In genomic region chr3:182612332-182612731, GRCh38 we compare ENCODE assay signal across 39 cellular contexts.
"Had no signal": no experiment of that assay in that cellular context is flagged by ENCODE, and none has a peak within 500 bp of the region (broad histone marks: within the 10 kb centered on the region; RNA-seq: fewer than 3 reads in every experiment).

No MANE protein-coding gene starts in this region.

- FAIRE-seq: astrocyte, bronchial epithelial cell, colon had no signal

- ATAC-seq: activated naive CD4-positive, alpha-beta T cell treated with anti-CD3 and anti-CD28 coated beads, Interleukin-2, amount 50 U/mL, for 72 hours; activated naive CD8-positive, alpha-beta T cell treated with anti-CD3 and anti-CD28 coated beads, Interleukin-2, amount 50 U/mL, for 24 hours; activated T-cell treated with anti-CD3 and anti-CD28 coated beads, Interleukin-2, amount 50 U/mL, for 4 hours; activated T-cell treated with anti-CD3 and anti-CD28 coated beads, Interleukin-2, amount 50 U/mL, for 72 hours; activated T-helper 17 cell treated with anti-CD3 and anti-CD28 coated beads, Interleukin-2, amount 50 U/mL, for 72 hours; body of pancreas had no signal

- H3K9me3 Mint-ChIP-seq: activated naive CD4-positive, alpha-beta T cell treated with anti-CD3 and anti-CD28 coated beads for 36 hours; activated naive CD4-positive, alpha-beta T cell treated with anti-CD3 and anti-CD28 coated beads, Interleukin-2, amount 10 ng/mL, durations not matched to agents 7 days and 5 days; activated naive CD4-positive, alpha-beta T cell treated with anti-CD3 and anti-CD28 coated beads, Interleukin-2, amount 50 U/mL, for 24 hours; activated naive CD4-positive, alpha-beta T cell treated with anti-CD3 and anti-CD28 coated beads, Interleukin-2, amount 50 U/mL, for 72 hours; activated naive CD8-positive, alpha-beta T cell treated with anti-CD3 and anti-CD28 coated beads for 36 hours; activated naive CD8-positive, alpha-beta T cell treated with anti-CD3 and anti-CD28 coated beads, Interleukin-2, amount 10 ng/mL, durations not matched to agents 7 days and 5 days; activated naive CD8-positive, alpha-beta T cell treated with anti-CD3 and anti-CD28 coated beads, Interleukin-2, amount 50 U/mL, for 24 hours; activated T-cell treated with anti-CD3 and anti-CD28 coated beads, Interleukin-2, amount 50 U/mL, for 4 hours; activated T-cell treated with anti-CD3 and anti-CD28 coated beads, Interleukin-2, amount 50 U/mL, for 72 hours; activated T-helper 1 cell treated with anti-CD3 and anti-CD28 coated beads, Interleukin-12 subunit alpha, Interleukin-12 subunit beta, Interleukin-2, Interleukin-4 antibody, amounts not matched to agents 30 ng/mL and 10 ng/mL and 1 ng/mL, durations not matched to agents 14 hours and 24 hours and 36 hours; activated T-helper 17 cell treated with anti-CD3 and anti-CD28 coated beads, Interleukin-2, amount 50 U/mL, for 72 hours; activated T-helper 2 cell treated with anti-CD3 and anti-CD28 coated beads, Interferon-gamma antibody, Interleukin-2, Interleukin-4, amounts not matched to agents 10 μg/mL and 5 μg/mL and 100 μg/mL, durations not matched to agents 14 hours and 24 hours and 36 hours; central memory CD8-positive, alpha-beta T cell had no signal

- H3K36me3 ChIP-seq: adrenal gland, ascending aorta, brain microvascular endothelial cell, breast epithelium, cardiac muscle cell had no signal

- H3K4me3 ChIP-seq: adrenal gland, ascending aorta, body of pancreas, breast epithelium, cardiac muscle cell had no signal

- H3K4me1 ChIP-seq: adrenal gland, ascending aorta, body of pancreas, breast epithelium had no signal

- H3K36me3 Mint-ChIP-seq: activated naive CD4-positive, alpha-beta T cell treated with anti-CD3 and anti-CD28 coated beads, Interleukin-2, amount 10 ng/mL, durations not matched to agents 7 days and 5 days; activated naive CD4-positive, alpha-beta T cell treated with anti-CD3 and anti-CD28 coated beads, Interleukin-2, amount 50 U/mL, for 24 hours; activated naive CD4-positive, alpha-beta T cell treated with anti-CD3 and anti-CD28 coated beads, Interleukin-2, amount 50 U/mL, for 72 hours; activated naive CD8-positive, alpha-beta T cell; activated naive CD8-positive, alpha-beta T cell treated with anti-CD3 and anti-CD28 coated beads for 36 hours; activated naive CD8-positive, alpha-beta T cell treated with anti-CD3 and anti-CD28 coated beads, Interleukin-2, amount 10 ng/mL, durations not matched to agents 7 days and 5 days; brain had no signal

- H3K27ac Mint-ChIP-seq: activated naive CD4-positive, alpha-beta T cell treated with anti-CD3 and anti-CD28 coated beads for 36 hours; activated naive CD4-positive, alpha-beta T cell treated with anti-CD3 and anti-CD28 coated beads, Interleukin-2, amount 10 ng/mL, durations not matched to agents 7 days and 5 days; activated naive CD4-positive, alpha-beta T cell treated with anti-CD3 and anti-CD28 coated beads, Interleukin-2, amount 50 U/mL, for 24 hours; activated naive CD4-positive, alpha-beta T cell treated with anti-CD3 and anti-CD28 coated beads, Interleukin-2, amount 50 U/mL, for 72 hours; activated naive CD8-positive, alpha-beta T cell; activated naive CD8-positive, alpha-beta T cell treated with anti-CD3 and anti-CD28 coated beads for 36 hours; activated naive CD8-positive, alpha-beta T cell treated with anti-CD3 and anti-CD28 coated beads, Interleukin-2, amount 10 ng/mL, durations not matched to agents 7 days and 5 days; activated naive CD8-positive, alpha-beta T cell treated with anti-CD3 and anti-CD28 coated beads, Interleukin-2, amount 50 U/mL, for 24 hours; activated T-cell treated with anti-CD3 and anti-CD28 coated beads, Interleukin-2, amount 50 U/mL, for 72 hours; activated T-helper 1 cell treated with anti-CD3 and anti-CD28 coated beads, Interleukin-12 subunit alpha, Interleukin-12 subunit beta, Interleukin-2, Interleukin-4 antibody, amounts not matched to agents 30 ng/mL and 10 ng/mL and 1 ng/mL, durations not matched to agents 14 hours and 24 hours and 36 hours; activated T-helper 17 cell treated with anti-CD3 and anti-CD28 coated beads, Interleukin-2, amount 50 U/mL, for 72 hours; activated T-helper 2 cell treated with anti-CD3 and anti-CD28 coated beads, Interferon-gamma antibody, Interleukin-2, Interleukin-4, amounts not matched to agents 10 μg/mL and 5 μg/mL and 100 μg/mL, durations not matched to agents 14 hours and 24 hours and 36 hours; brain had no signal

- H3K4me3 Mint-ChIP-seq: activated naive CD4-positive, alpha-beta T cell treated with anti-CD3 and anti-CD28 coated beads for 36 hours; activated naive CD4-positive, alpha-beta T cell treated with anti-CD3 and anti-CD28 coated beads, Interleukin-2, amount 10 ng/mL, durations not matched to agents 7 days and 5 days; activated naive CD4-positive, alpha-beta T cell treated with anti-CD3 and anti-CD28 coated beads, Interleukin-2, amount 50 U/mL, for 24 hours; activated naive CD8-positive, alpha-beta T cell; activated naive CD8-positive, alpha-beta T cell treated with anti-CD3 and anti-CD28 coated beads for 36 hours; activated naive CD8-positive, alpha-beta T cell treated with anti-CD3 and anti-CD28 coated beads, Interleukin-2, amount 10 ng/mL, durations not matched to agents 7 days and 5 days; activated naive CD8-positive, alpha-beta T cell treated with anti-CD3 and anti-CD28 coated beads, Interleukin-2, amount 50 U/mL, for 24 hours; activated T-cell treated with anti-CD3 and anti-CD28 coated beads, Interleukin-2, amount 50 U/mL, for 4 hours; activated T-cell treated with anti-CD3 and anti-CD28 coated beads, Interleukin-2, amount 50 U/mL, for 72 hours; activated T-helper 1 cell treated with anti-CD3 and anti-CD28 coated beads, Interleukin-12 subunit alpha, Interleukin-12 subunit beta, Interleukin-2, Interleukin-4 antibody, amounts not matched to agents 30 ng/mL and 10 ng/mL and 1 ng/mL, durations not matched to agents 14 hours and 24 hours and 36 hours; activated T-helper 17 cell treated with anti-CD3 and anti-CD28 coated beads, Interleukin-2, amount 50 U/mL, for 72 hours; brain; central memory CD8-positive, alpha-beta T cell had no signal

- H3K27ac ChIP-seq: adrenal gland, ascending aorta, body of pancreas, brain microvascular endothelial cell, breast epithelium, cardiac muscle cell had no signal

- DNase-seq: activated effector memory CD4-positive, alpha-beta T cell treated with anti-CD3 and anti-CD28 coated beads, Interleukin-2, amount 50 U/mL, for 16 hours; activated effector memory CD4-positive, alpha-beta T cell treated with Interleukin-2 at 50 U/mL for 16 hours; activated gamma-delta T cell; activated gamma-delta T cell treated with Interleukin-2 at 50 U/mL for 16 hours; activated naive CD4-positive, alpha-beta T cell; activated naive CD4-positive, alpha-beta T cell treated with anti-CD3 and anti-CD28 coated beads for 36 hours; activated naive CD4-positive, alpha-beta T cell treated with anti-CD3 and anti-CD28 coated beads, Interleukin-2, amount 10 ng/mL, durations not matched to agents 7 days and 5 days; activated naive CD4-positive, alpha-beta T cell treated with anti-CD3 and anti-CD28 coated beads, Interleukin-2, amount 50 U/mL, for 16 hours; activated naive CD4-positive, alpha-beta T cell treated with Interleukin-2 at 50 U/mL for 16 hours; activated naive CD8-positive, alpha-beta T cell treated with anti-CD3 and anti-CD28 coated beads for 36 hours; activated naive CD8-positive, alpha-beta T cell treated with anti-CD3 and anti-CD28 coated beads, Interleukin-2, amount 10 ng/mL, durations not matched to agents 7 days and 5 days; activated naive CD8-positive, alpha-beta T cell treated with anti-CD3 and anti-CD28 coated beads, Interleukin-2, amount 50 U/mL, for 24 hours; activated T-cell treated with anti-CD3 and anti-CD28 coated beads, Interleukin-2, amount 50 U/mL, for 4 hours; activated T-cell treated with anti-CD3 and anti-CD28 coated beads, Interleukin-2, amount 50 U/mL, for 48 hours; activated T-cell treated with anti-CD3 and anti-CD28 coated beads, Interleukin-2, amount 50 U/mL, for 72 hours; adrenal gland; amniotic stem cell; amygdala; anterior cingulate cortex; aorta; body of pancreas; brain microvascular endothelial cell; caudate nucleus; central memory CD4-positive, alpha-beta T cell; cerebellar nuclear complex had no signal

- H3K27me3 ChIP-seq: adrenal gland, ascending aorta, body of pancreas, brain microvascular endothelial cell, breast epithelium, cardiac muscle cell had no signal

- H3K9me3 ChIP-seq: adrenal gland, ascending aorta, body of pancreas, breast epithelium had no signal

- H3K27me3 Mint-ChIP-seq: activated naive CD8-positive, alpha-beta T cell treated with anti-CD3 and anti-CD28 coated beads, Interleukin-2, amount 10 ng/mL, durations not matched to agents 7 days and 5 days had no signal

- H3K4me1 Mint-ChIP-seq: activated naive CD4-positive, alpha-beta T cell treated with anti-CD3 and anti-CD28 coated beads, Interleukin-2, amount 10 ng/mL, durations not matched to agents 7 days and 5 days; activated naive CD4-positive, alpha-beta T cell treated with anti-CD3 and anti-CD28 coated beads, Interleukin-2, amount 50 U/mL, for 24 hours; activated naive CD8-positive, alpha-beta T cell treated with anti-CD3 and anti-CD28 coated beads for 36 hours; activated naive CD8-positive, alpha-beta T cell treated with anti-CD3 and anti-CD28 coated beads, Interleukin-2, amount 10 ng/mL, durations not matched to agents 7 days and 5 days; activated naive CD8-positive, alpha-beta T cell treated with anti-CD3 and anti-CD28 coated beads, Interleukin-2, amount 50 U/mL, for 24 hours; activated T-helper 17 cell treated with anti-CD3 and anti-CD28 coated beads, Interleukin-2, amount 50 U/mL, for 72 hours; central memory CD8-positive, alpha-beta T cell had no signal
